Comparison of ENCODE assay signal across 11 cellular contexts in the genomic region with DNA sequence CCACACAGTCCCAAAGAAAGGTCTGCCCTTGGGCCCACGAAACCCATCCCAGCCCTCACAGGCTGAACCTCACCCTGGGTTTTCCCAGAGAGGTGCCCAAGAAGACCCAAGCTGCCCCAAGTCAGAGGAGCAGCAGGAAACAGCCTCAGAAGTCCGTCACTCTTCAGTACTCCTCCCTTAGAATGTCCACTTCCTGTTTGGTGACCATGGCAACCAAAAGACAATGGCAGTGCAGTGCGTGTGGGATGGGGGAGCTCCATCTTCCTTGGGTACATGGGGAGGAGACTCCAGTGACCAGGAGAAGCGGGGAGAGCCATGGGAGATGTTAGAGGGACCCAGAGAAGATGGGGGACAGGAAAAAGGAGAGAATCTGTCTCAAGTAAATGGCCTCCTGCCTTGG. TPM values are rescaled to one million over a fixed set of nuclear protein-coding genes. Genes with fewer than 3 reads are reported as not detected.
DNase-seq lines count a peak whose midpoint lies in the region; ATAC-seq, FAIRE-seq and TF ChIP-seq lines count a peak whose summit lies in the region.
"Had no signal": no experiment of that assay in that cellular context is flagged by ENCODE, and none has a peak within 500 bp of the region (broad histone marks: within the 10 kb centered on the region; RNA-seq: fewer than 3 reads in every experiment).

No MANE protein-coding gene starts in this region.

- no peaks in the 10 kb centered on the region for H3K27me3 ChIP-seq in bronchial epithelial cell (ENCODE audit: control insufficient read depth, insufficient read depth, low read length)
- no peaks in the 10 kb centered on the region for H3K27me3 ChIP-seq in thyroid gland

- H3K4me3 ChIP-seq in bronchial epithelial cell (ENCODE audit: low read depth, low read length) (no peak overlapping the region), thyroid gland (replicated peaks in 1 of 3) (no peak overlapping the region)
- H3K4me3 ChIP-seq: thoracic aorta had no signal

- no peak for TF ChIP-seq CTCF in Calu3 (IDR thresholded peaks at IDR 0.05; ENCODE audit: unreplicated experiment)
- no peak for TF ChIP-seq CTCF in bronchial epithelial cell (IDR thresholded peaks at IDR 0.05; ENCODE audit: insufficient read depth, low read length, severe bottlenecking)
- no peak for TF ChIP-seq CTCF in mesothelial cell of epicardium (IDR thresholded peaks at IDR 0.05; ENCODE audit: unreplicated experiment)
- no peak for TF ChIP-seq CTCF in thyroid gland (IDR thresholded peaks at IDR 0.05)

- H3K9me3 ChIP-seq in thyroid gland = no peaks in the 10 kb centered on the region
- H3K9me3 ChIP-seq: thoracic aorta had no signal

- H3K9me3 Mint-ChIP-seq in Calu3 (ENCODE audit: low read depth, unreplicated experiment) (no peaks in the 10 kb centered on the region), mesothelial cell of epicardium (no peaks in the 10 kb centered on the region)
- H3K9me3 Mint-ChIP-seq: activated T-cell treated with anti-CD3 and anti-CD28 coated beads, Interleukin-2, amount 50 U/mL, for 4 hours had no signal

- no peak for FAIRE-seq in bronchial epithelial cell (lab: Jason Lieb, UNC)

- peaks cover 7 to 14% of the 10 kb centered on the region in 2 donors for H3K4me1 ChIP-seq in thyroid gland

- peaks cover 12% of the 10 kb centered on the region for H3K27me3 Mint-ChIP-seq in Calu3 (ENCODE audit: unreplicated experiment)
- H3K27me3 Mint-ChIP-seq in mesothelial cell of epicardium (ENCODE audit: low read depth) = no peaks in the 10 kb centered on the region

- H3K36me3 Mint-ChIP-seq in Calu3 (ENCODE audit: insufficient read depth, unreplicated experiment) (peaks cover 6% of the 10 kb centered on the region), mesothelial cell of epicardium (no peaks in the 10 kb centered on the region)

- H3K36me3 ChIP-seq in bronchial epithelial cell (ENCODE audit: control insufficient read depth, insufficient read depth, low read length) = no peaks in the 10 kb centered on the region
- H3K36me3 ChIP-seq in thyroid gland = no peaks in the 10 kb centered on the region
- H3K36me3 ChIP-seq: thoracic aorta had no signal

- intact Hi-C loops in Calu3 (cut with micrococcal nuclease; ENCODE audit: unreplicated experiment) = no loop called here
- intact Hi-C loops in thyroid gland (cut with DNase I) = no loop called here

- WGBS in thyroid gland, 2 donors = 58 to 74% methylated on average over 4 of the region's 4 CpGs

- ATAC-seq in GM18870 (IDR thresholded peaks at IDR 0.05; ENCODE audit: unreplicated experiment) (no peak), GM19463 (IDR thresholded peaks at IDR 0.05; ENCODE audit: unreplicated experiment) (no peak)
- ATAC-seq: activated T-cell treated with anti-CD3 and anti-CD28 coated beads, Interleukin-2, amount 50 U/mL, for 4 hours had no signal

- TF ChIP-seq POLR2A in thyroid gland (IDR thresholded peaks at IDR 0.05) = no peak

- H3K27ac Mint-ChIP-seq in Calu3 (ENCODE audit: unreplicated experiment) (peak overlapping the region; percentile 55), mesothelial cell of epicardium (peak overlapping the region; percentile 76)

- H3K4me3 Mint-ChIP-seq in Calu3 (ENCODE audit: low read depth, unreplicated experiment) (no peak overlapping the region), mesothelial cell of epicardium (no peak overlapping the region)
- H3K4me3 Mint-ChIP-seq: activated T-cell treated with anti-CD3 and anti-CD28 coated beads, Interleukin-2, amount 50 U/mL, for 4 hours had no signal

- H3K4me1 Mint-ChIP-seq in Calu3 (ENCODE audit: low read depth, unreplicated experiment) = peaks cover 10% of the 10 kb centered on the region
- H3K4me1 Mint-ChIP-seq in mesothelial cell of epicardium = peaks cover 26% of the 10 kb centered on the region

- in situ Hi-C loops in KBM-7 (cut with MboI; ENCODE audit: low pct_unique_long_range_greater_than_20kb, low sequenced_read_pairs) = no loop called here

- DNase-seq in Calu3 = no peak
- DNase-seq in KBM-7 = peak; percentile 63
- DNase-seq in bronchial epithelial cell (ENCODE audit: low read depth) = peak; percentile 50
- DNase-seq in mesothelial cell of epicardium (ENCODE audit: low spot score in 2 of 2, unreplicated experiment in 2 of 2) = no peak
- no peak for DNase-seq in thyroid gland
- DNase-seq in stimulated activated naive CD4-positive, alpha-beta T cell treated with Interleukin-2 at 50 U/mL for 16 hours (lab: John Stamatoyannopoulos, UW) = no peak
- DNase-seq: activated T-cell treated with anti-CD3 and anti-CD28 coated beads, Interleukin-2, amount 50 U/mL, for 4 hours; NCI-H1105 treated with DMSO at 0.1 percent for 48 hours had no signal

- BruUV-seq in Calu3 (replicated peaks; lab: Mats Ljungman, UMichigan) = no TSS peak

- no peak overlapping the region for H3K27ac ChIP-seq in thyroid gland
- H3K27ac ChIP-seq: thoracic aorta had no signal

- CTCF ChIA-PET in Calu3 (lab: Charles Lee) = no interaction called here

RNA-seq across cellular contexts. Expression of a gene that starts 11.3 kb away (rescaled TPM):
- total RNA-seq in Calu3 (2022) (0.54 and 0.76 TPM in 2 replicates), bronchial epithelial cell (under 0.01 and 0.13 TPM in 2 replicates), mesothelial cell of epicardium (0.33 to 0.47 TPM in 2 of 3 replicates, not detected in the other), thyroid gland (1 to 10 TPM; 2.1 to 6.0 (median 2.8) TPM)

RNA-seq across cellular contexts. Expression of a gene that starts 24.5 kb away (rescaled TPM):
- not detected in 2 replicates for total RNA-seq in Calu3 (2022)
- 0.79 TPM in 1 of 2 replicates, not detected in the other for total RNA-seq in bronchial epithelial cell
- 37.6 to 43.2 TPM (median 41.2 TPM) in 3 replicates for total RNA-seq in mesothelial cell of epicardium
- total RNA-seq in thyroid gland = 10 to 100 TPM in 3 of 4 donors, 1 to 10 TPM in 1; 6.9 to 21.6 (median 15.3) TPM

Comparison
In these comparisons a context has a peak if more than half of its experiments do, and no peak if none do; other contexts are left out.
1. DNase-seq: peak in KBM-7 (single experiment) and bronchial epithelial cell (single experiment); none in Calu3 (single experiment), mesothelial cell of epicardium (0 of 2), thyroid gland (0 of 2) and stimulated activated naive CD4-positive, alpha-beta T cell treated with Interleukin-2 at 50 U/mL for 16 hours (single experiment).